28 cellular contexts compared by ENCODE assay signal in the genomic region with DNA sequence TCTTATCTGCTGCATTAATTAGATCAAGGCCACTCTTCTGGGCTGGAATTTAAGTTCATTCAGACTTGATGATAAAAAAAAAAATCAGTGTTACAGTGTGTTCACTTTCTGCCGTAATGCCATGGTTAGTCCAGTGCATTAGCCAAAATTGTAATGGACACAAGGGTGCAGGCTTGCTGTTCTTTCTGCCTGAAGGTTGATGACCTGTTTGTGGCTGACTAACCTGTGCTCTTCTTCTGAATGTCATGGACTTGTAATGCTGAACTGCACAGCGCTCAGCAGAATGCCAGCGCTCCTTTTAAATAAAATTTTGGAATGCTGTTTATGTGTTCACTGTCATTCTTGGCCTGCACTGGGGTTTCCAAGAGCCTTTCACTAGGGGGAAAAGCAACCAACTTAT.
"Had no signal": no experiment of that assay in that cellular context is flagged by ENCODE, and none has a peak within 500 bp of the region (broad histone marks: within the 10 kb centered on the region; RNA-seq: fewer than 3 reads in every experiment).

No MANE protein-coding gene starts in this region.

- H3K9me3 ChIP-seq: neutrophil, pancreas, prostate gland, right atrium auricular region, right lobe of liver, thoracic aorta, thyroid gland, upper lobe of left lung, vagina had no signal

- DNase-seq: nephron progenitor cell; nucleus accumbens; pancreas; retina; right lobe of liver; sigmoid colon; small intestine; stimulated activated CD4-positive, alpha-beta T cell treated with anti-CD3 and anti-CD28 coated beads, Interleukin-15, amount 100 ng/mL, for 24 hours; stimulated activated CD4-positive, alpha-beta T cell treated with anti-CD3 and anti-CD28 coated beads, Interleukin-2, amount 100 ng/mL, for 24 hours; stimulated activated CD4-positive, alpha-beta T cell treated with anti-CD3 and anti-CD28 coated beads, Interleukin-2, amount 100 ng/mL, for 48 hours; stimulated activated CD4-positive, alpha-beta T cell treated with anti-CD3 and anti-CD28 coated beads, Interleukin-4, amount 100 ng/mL, for 24 hours; stimulated activated naive B cell treated with anti-CD40 and anti-IgM and Interleukin-4, amounts not matched to agents 10 μg/mL and 1 μg/mL and 100 μg/mL, for 72 hours; stimulated activated naive CD4-positive, alpha-beta T cell treated with Interleukin-2 at 50 U/mL for 16 hours; stomach; thyroid gland; trophoblast cell; upper lobe of left lung had no signal

- H3K27me3 Mint-ChIP-seq: natural killer cell treated with Interleukin-12 subunit alpha and Interleukin-12 subunit beta and Interleukin-15 and Interleukin-18, amount 100 ng/mL, for 72 hours; stimulated activated naive B cell treated with anti-CD40 and anti-IgM and Interleukin-4, amounts not matched to agents 10 μg/mL and 1 μg/mL and 100 μg/mL, for 72 hours; stimulated activated naive CD8-positive, alpha-beta T cell treated with anti-CD3 and anti-CD28 coated beads, Interleukin-15, Interleukin-2, amounts not matched to agents 100 ng/mL and 50 ng/mL, for 24 hours had no signal

- H3K36me3 ChIP-seq: neutrophil, pancreas, prostate gland, right atrium auricular region, right lobe of liver, sigmoid colon, stomach, thoracic aorta, thyroid gland, tibial nerve, upper lobe of left lung, vagina had no signal

- H3K36me3 Mint-ChIP-seq: stimulated activated effector memory CD8-positive, alpha-beta T cell treated with anti-CD3 and anti-CD28 coated beads, Interleukin-12 subunit alpha, Interleukin-12 subunit beta, amount 100 ng/mL, for 72 hours; stimulated activated naive B cell treated with anti-CD40 and anti-IgM and Interleukin-4, amounts not matched to agents 10 μg/mL and 1 μg/mL and 100 μg/mL, for 72 hours had no signal

- ATAC-seq: natural killer cell treated with Interleukin-12 subunit alpha and Interleukin-12 subunit beta and Interleukin-15 and Interleukin-18, amount 100 ng/mL, for 72 hours; pancreas; right lobe of liver; stimulated activated effector memory CD8-positive, alpha-beta T cell treated with anti-CD3 and anti-CD28 coated beads, Interleukin-12 subunit alpha, Interleukin-12 subunit beta, amount 100 ng/mL, for 72 hours; stimulated activated naive B cell treated with anti-CD40 and anti-IgM and Interleukin-4, amounts not matched to agents 10 μg/mL and 1 μg/mL and 100 μg/mL, for 72 hours had no signal

- H3K4me1 ChIP-seq: pancreas, prostate gland, right atrium auricular region, right lobe of liver, sigmoid colon, stomach, thyroid gland, tibial nerve, upper lobe of left lung, vagina had no signal

- H3K4me3 Mint-ChIP-seq: natural killer cell treated with Interleukin-12 subunit alpha and Interleukin-12 subunit beta and Interleukin-15 and Interleukin-18, amount 100 ng/mL, for 72 hours; nephron progenitor cell; neural crest cell; stimulated activated effector memory CD8-positive, alpha-beta T cell treated with anti-CD3 and anti-CD28 coated beads, Interleukin-12 subunit alpha, Interleukin-12 subunit beta, amount 100 ng/mL, for 72 hours; stimulated activated naive B cell treated with anti-CD40 and anti-IgM and Interleukin-4, amounts not matched to agents 10 μg/mL and 1 μg/mL and 100 μg/mL, for 72 hours; stimulated activated naive CD8-positive, alpha-beta T cell treated with anti-CD3 and anti-CD28 coated beads, Interleukin-15, Interleukin-2, amounts not matched to agents 100 ng/mL and 50 ng/mL, for 24 hours had no signal

- H3K4me3 ChIP-seq: pancreas, prostate gland, right atrium auricular region, right lobe of liver, sigmoid colon, stomach, thoracic aorta, thyroid gland, tibial nerve, upper lobe of left lung, vagina had no signal

- FAIRE-seq: pancreas, small intestine, urothelium cell line had no signal

- H3K27ac Mint-ChIP-seq: natural killer cell treated with Interleukin-12 subunit alpha and Interleukin-12 subunit beta and Interleukin-15 and Interleukin-18, amount 100 ng/mL, for 72 hours; nephron progenitor cell; stimulated activated effector memory CD8-positive, alpha-beta T cell treated with anti-CD3 and anti-CD28 coated beads, Interleukin-12 subunit alpha, Interleukin-12 subunit beta, amount 100 ng/mL, for 72 hours; stimulated activated naive B cell treated with anti-CD40 and anti-IgM and Interleukin-4, amounts not matched to agents 10 μg/mL and 1 μg/mL and 100 μg/mL, for 72 hours; stimulated activated naive CD8-positive, alpha-beta T cell treated with anti-CD3 and anti-CD28 coated beads, Interleukin-15, Interleukin-2, amounts not matched to agents 100 ng/mL and 50 ng/mL, for 24 hours had no signal

- H3K4me1 Mint-ChIP-seq: nephron progenitor cell; neural crest cell; stimulated activated effector memory CD8-positive, alpha-beta T cell treated with anti-CD3 and anti-CD28 coated beads, Interleukin-12 subunit alpha, Interleukin-12 subunit beta, amount 100 ng/mL, for 72 hours; stimulated activated naive B cell treated with anti-CD40 and anti-IgM and Interleukin-4, amounts not matched to agents 10 μg/mL and 1 μg/mL and 100 μg/mL, for 72 hours had no signal

- H3K27ac ChIP-seq: neutrophil, pancreas, prostate gland, right atrium auricular region, right lobe of liver, sigmoid colon, stomach, thoracic aorta, thyroid gland, tibial nerve, upper lobe of left lung, vagina had no signal

- H3K27me3 ChIP-seq: neutrophil, pancreas, right atrium auricular region, right lobe of liver, sigmoid colon, stomach, thyroid gland, tibial nerve, upper lobe of left lung, vagina had no signal
